ENCODE assay signal across 16 cellular contexts in the genomic region with DNA sequence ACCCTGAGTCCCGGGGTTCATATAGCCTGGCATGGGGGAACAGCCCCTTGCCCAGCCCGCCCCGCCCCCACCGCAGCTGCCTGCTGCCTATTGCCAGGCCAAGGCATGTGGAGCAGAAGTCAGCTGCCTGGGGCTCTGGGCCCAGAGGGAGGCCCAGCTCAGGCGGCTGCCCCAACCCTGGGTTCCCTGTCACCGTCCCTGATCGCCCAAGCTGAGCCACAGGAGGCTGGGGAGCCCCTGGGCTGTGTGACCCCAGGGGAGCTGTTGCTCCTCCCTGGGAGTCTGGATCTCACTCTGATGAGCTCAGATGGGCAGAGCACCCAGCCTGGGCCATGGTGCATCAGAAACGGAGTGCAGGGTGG. TPM values are rescaled to one million over a fixed set of nuclear protein-coding genes. Genes with fewer than 3 reads are reported as not detected.
DNase-seq lines count a peak whose midpoint lies in the region; ATAC-seq and TF ChIP-seq lines count a peak whose summit lies in the region.
"Had no signal": no experiment of that assay in that cellular context is flagged by ENCODE, and none has a peak within 500 bp of the region (broad histone marks: within the 10 kb centered on the region; RNA-seq: fewer than 3 reads in every experiment).

No MANE protein-coding gene starts in this region.

- 63 to 84% (median 64%) methylated on average over 5 to 8 of the region's 8 CpGs; no CpG with 5 or more reads in 1 of the 4 donors for WGBS in adrenal gland, 4 donors

- intact Hi-C loops in adrenal gland (cut with DNase I), result no loop called here

- no peak for TF ChIP-seq POLR2A in adrenal gland (IDR thresholded peaks at IDR 0.05)

- H3K36me3 ChIP-seq in SJCRH30 (no peaks in the 10 kb centered on the region), subcutaneous abdominal adipose tissue (ENCODE audit: control insufficient read depth in 5 of 5, insufficient read depth in 5 of 5, low read length in 5 of 5) (peaks cover 0 to 44% (median 26%) of the 10 kb centered on the region in 5 donors), adrenal gland (replicated peaks in 1 of 2) (no peaks in the 10 kb centered on the region)
- H3K36me3 ChIP-seq: BLaER1 treated with 17β-estradiol and CSF1 and Interleukin-3, amounts not matched to agents 10 nM and 100 nM; thyroid gland had no signal

- H3K4me3 ChIP-seq in SJCRH30 (no peak overlapping the region), subcutaneous abdominal adipose tissue (ENCODE audit: low read depth in 1 of 5, low read length in 5 of 5) (peak overlapping the region; percentile 63 to 95 (median 81)), adrenal gland (no peak overlapping the region)
- H3K4me3 ChIP-seq: BLaER1 treated with 17β-estradiol and CSF1 and Interleukin-3, amounts not matched to agents 10 nM and 100 nM; thyroid gland had no signal

- DNase-seq in SJCRH30, result peak; percentile 45 to 52
- peak; percentile 68 for DNase-seq in left lobe of liver (ENCODE audit: low spot score)
- no peak for DNase-seq in adrenal gland
- DNase-seq: activated naive CD4-positive, alpha-beta T cell treated with anti-CD3 and anti-CD28 coated beads for 36 hours; activated T-cell treated with anti-CD3 and anti-CD28 coated beads for 4 hours; cortex of kidney; glutamatergic neuron; immature natural killer cell; NCI-H1105; NCI-H82; thyroid gland had no signal

- H3K4me1 ChIP-seq in SJCRH30 (peaks cover 12% of the 10 kb centered on the region), subcutaneous abdominal adipose tissue (ENCODE audit: control insufficient read depth in 5 of 5, insufficient read depth in 5 of 5, low read length in 5 of 5) (peaks cover 11 to 68% (median 58%) of the 10 kb centered on the region in 5 donors), adrenal gland (replicated peaks in 1 of 2) (no peaks in the 10 kb centered on the region)
- H3K4me1 ChIP-seq: thyroid gland had no signal

- TF ChIP-seq CTCF in adrenal gland (IDR thresholded peaks at IDR 0.05), result no peak

- H3K27ac ChIP-seq in SJCRH30 (no peak overlapping the region), subcutaneous abdominal adipose tissue (ENCODE audit: low read depth, low read length) (peak overlapping the region; percentile 97), adrenal gland (no peak overlapping the region)
- H3K27ac ChIP-seq: BLaER1 treated with 17β-estradiol and CSF1 and Interleukin-3, amounts not matched to agents 10 nM and 100 nM; epithelial cell of prostate; thyroid gland had no signal

- H3K27me3 ChIP-seq in SJCRH30 (no peaks in the 10 kb centered on the region), subcutaneous abdominal adipose tissue (ENCODE audit: control insufficient read depth in 5 of 5, insufficient read depth in 4 of 5, low read length in 5 of 5) (peaks cover 0 to 2% (median 0%) of the 10 kb centered on the region in 5 donors), adrenal gland (no peaks in the 10 kb centered on the region)
- H3K27me3 ChIP-seq: BLaER1 treated with 17β-estradiol and CSF1 and Interleukin-3, amounts not matched to agents 10 nM and 100 nM; thyroid gland had no signal

- peak; percentile 53 for ATAC-seq in left lobe of liver
- no peak for ATAC-seq in HG02678 (IDR thresholded peaks at IDR 0.05; ENCODE audit: unreplicated experiment)

- no peaks in the 10 kb centered on the region for H3K9me3 ChIP-seq in SJCRH30 (replicated peaks)
- no peaks in the 10 kb centered on the region for H3K9me3 ChIP-seq in subcutaneous abdominal adipose tissue (ENCODE audit: control insufficient read depth in 5 of 5, low read length in 5 of 5)
- no peaks in the 10 kb centered on the region for H3K9me3 ChIP-seq in adrenal gland (replicated peaks in 1 of 3)
- H3K9me3 ChIP-seq: BLaER1 treated with 17β-estradiol and CSF1 and Interleukin-3, amounts not matched to agents 10 nM and 100 nM; thyroid gland had no signal

- peak overlapping the region; percentile 33 to 95 (median 75) for H3K9ac ChIP-seq in subcutaneous abdominal adipose tissue (ENCODE audit: low read length in 5 of 5)

RNA-seq across cellular contexts. Expression of a gene that starts 1.4 kb away (rescaled TPM):
- 0.16 and 0.18 TPM in 2 replicates for total RNA-seq in SJCRH30 (2014; rRNA removed; shearing (Covaris generic))
- total RNA-seq in left lobe of liver (36.8 TPM), adrenal gland (1 to 10 TPM in 6 of 8 donors, under 1 TPM in 2; 0.54 to 9.1 (median 2.5) TPM)
- polyA plus RNA-seq in adrenal gland, result 10 to 100 TPM in 1 of 3 donors, 1 to 10 TPM in 1, under 1 TPM in 1; 0.09 to 25.4 (median 9.3) TPM
- total RNA-seq: activated naive CD4-positive, alpha-beta T cell treated with anti-CD3 and anti-CD28 coated beads for 36 hours had no signal
- polyA plus RNA-seq: neural cell had no signal

RNA-seq across cellular contexts. Expression of a gene that starts 18.1 kb away (rescaled TPM):
- total RNA-seq in SJCRH30 (2014; rRNA removed; shearing (Covaris generic)), result 0.38 and 1.1 TPM in 2 replicates
- total RNA-seq in left lobe of liver (136 TPM), adrenal gland (10 to 100 TPM in 4 of 8 donors, 1 to 10 TPM in 4; 1.5 to 47.6 (median 8.5) TPM)
- polyA plus RNA-seq in adrenal gland, result 10 to 100 TPM in 1 of 3 donors, 1 to 10 TPM in 1, under 1 TPM in 1; 0.57 to 44.3 (median 9.0) TPM
- polyA plus RNA-seq: immature natural killer cell had no signal

RNA-seq across cellular contexts. Expression of a gene that starts 22.9 kb away (rescaled TPM):
- total RNA-seq in SJCRH30 (2014; rRNA removed; shearing (Covaris generic)), result 0.15 and 0.38 TPM in 2 replicates
- total RNA-seq in left lobe of liver, result 328 TPM
- 10 to 100 TPM in 1 of 8 donors, 1 to 10 TPM in 5, under 1 TPM in 1, not detected in 1; 0.84 to 52.5 (median 3.9) TPM for total RNA-seq in adrenal gland
- 1 to 10 TPM in 2 of 3 donors, under 1 TPM in 1; 0.80 to 1.6 (median 1.2) TPM for polyA plus RNA-seq in adrenal gland
- polyA plus RNA-seq: immature natural killer cell, neural cell had no signal

RNA-seq across cellular contexts. Expression of a gene that starts 42.6 kb away (rescaled TPM):
- 108 and 116 TPM in 2 replicates for total RNA-seq in SJCRH30 (2014; rRNA removed; shearing (Covaris generic))
- 1.8 TPM for total RNA-seq in left lobe of liver
- total RNA-seq in adrenal gland, result 10 to 100 TPM; 12.9 to 59.2 (median 40.5) TPM
- 10 to 100 TPM in 2 of 3 donors, 1 to 10 TPM in 1; 3.1 to 19.8 (median 15.9) TPM for polyA plus RNA-seq in adrenal gland
- polyA plus RNA-seq: immature natural killer cell had no signal

RNA-seq across cellular contexts. Expression of a gene that starts 44.8 kb away (rescaled TPM):
- 61.5 and 64.4 TPM in 2 replicates for total RNA-seq in SJCRH30 (2014; rRNA removed; shearing (Covaris generic))
- total RNA-seq in left lobe of liver, result 16.8 TPM
- 10 to 100 TPM; 29.9 to 54.6 (median 34.9) TPM for total RNA-seq in adrenal gland
- 10 to 100 TPM; 22.0 to 74.7 (median 55.8) TPM for polyA plus RNA-seq in adrenal gland

Comparison
In these comparisons a context has a peak if more than half of its experiments do, and no peak if none do; other contexts are left out.
1. DNase-seq: peak in SJCRH30 (2 of 2) and left lobe of liver (single experiment); none in adrenal gland (0 of 7).
2. H3K4me3 ChIP-seq: peak in subcutaneous abdominal adipose tissue (5 of 5); none in SJCRH30 (single experiment) and adrenal gland (0 of 4).